Comparison of ENCODE assay signal across 8 cellular contexts in genomic region chr2:102753563-102754159, GRCh38. TPM values are rescaled to one million over a fixed set of nuclear protein-coding genes. Genes with fewer than 3 reads are reported as not detected.
DNase-seq lines count a peak whose midpoint lies in the region; ATAC-seq and TF ChIP-seq lines count a peak whose summit lies in the region.

No MANE protein-coding gene starts in this region.

- POLR2A ChIA-PET in HEK293T (lab: Yijun Ruan, JAX) = interaction anchor here (2.3 kb wide), 1 partner anchor 17 kb away, joined by 9 read pairs; a partner anchor contains a TSS

- DNase-seq in activated CD4-positive, alpha-beta T cell treated with anti-CD3 and anti-CD28 coated beads for 48 hours = peak; percentile 24
- DNase-seq in activated CD4-positive, alpha-beta T cell treated with anti-CD3 and anti-CD28 coated beads for 1 hour = no peak
- DNase-seq in HEK293T (ENCODE audit: extremely low spot score) = peak; percentile 32
- DNase-seq in NCI-H2227 treated with DMSO at 0.1 percent for 48 hours (lab: John Stamatoyannopoulos, UW) = peak; percentile 50
- peak; percentile 44 for DNase-seq in activated naive CD4-positive, alpha-beta T cell treated with anti-CD3 and anti-CD28 coated beads, Interleukin-2, amount 10 ng/mL, durations not matched to agents 7 days and 5 days
- DNase-seq in left ventricle myocardium superior = no peak
- peak; percentile 22 to 36 for DNase-seq in stimulated activated CD4-positive, alpha-beta T cell treated with anti-CD3 and anti-CD28 coated beads, Interleukin-2, amount 100 ng/mL, for 24 hours

- no peak overlapping the region for H3K27ac Mint-ChIP-seq in activated naive CD4-positive, alpha-beta T cell treated with anti-CD3 and anti-CD28 coated beads, Interleukin-2, amount 10 ng/mL, durations not matched to agents 7 days and 5 days

- no peaks in the 10 kb centered on the region for H3K9me3 Mint-ChIP-seq in activated naive CD4-positive, alpha-beta T cell treated with anti-CD3 and anti-CD28 coated beads, Interleukin-2, amount 10 ng/mL, durations not matched to agents 7 days and 5 days

- no peaks in the 10 kb centered on the region for H3K27me3 Mint-ChIP-seq in activated naive CD4-positive, alpha-beta T cell treated with anti-CD3 and anti-CD28 coated beads, Interleukin-2, amount 10 ng/mL, durations not matched to agents 7 days and 5 days

- H3K4me3 Mint-ChIP-seq in activated naive CD4-positive, alpha-beta T cell treated with anti-CD3 and anti-CD28 coated beads, Interleukin-2, amount 10 ng/mL, durations not matched to agents 7 days and 5 days = no peak overlapping the region

- H3K36me3 Mint-ChIP-seq in activated naive CD4-positive, alpha-beta T cell treated with anti-CD3 and anti-CD28 coated beads, Interleukin-2, amount 10 ng/mL, durations not matched to agents 7 days and 5 days = no peaks in the 10 kb centered on the region

- no peak for TF ChIP-seq POLR2A in GM18505 (IDR thresholded peaks at IDR 0.05; ENCODE audit: borderline replicate concordance, extremely low read depth, insufficient read depth, insufficient read length)

- intact Hi-C loops in left ventricle myocardium superior (cut with micrococcal nuclease) = no loop called here

- CTCF ChIA-PET in HEK293T (lab: Yijun Ruan, JAX) = interaction anchor here (0.6 to 4.0 kb wide), 15 partner anchors 9 to 63 kb away, joined by 3 to 27 read pairs (median 5); partner anchors contain the start of gene TMEM182
- CTCF ChIA-PET in activated naive CD4-positive, alpha-beta T cell treated with anti-CD3 and anti-CD28 coated beads, Interleukin-2, amount 10 ng/mL, durations not matched to agents 7 days and 5 days (lab: Charles Lee) = interaction anchor here (0.6 to 6.4 kb wide), 15 partner anchors 9 to 283 kb away, joined by 3 to 118 read pairs (median 4); partner anchors contain the start of gene TMEM182

- peak; percentile 60 for ATAC-seq in left ventricle myocardium superior
- ATAC-seq in GM18505 (IDR thresholded peaks at IDR 0.05; ENCODE audit: unreplicated experiment) = no peak

- H3K4me1 Mint-ChIP-seq in activated naive CD4-positive, alpha-beta T cell treated with anti-CD3 and anti-CD28 coated beads, Interleukin-2, amount 10 ng/mL, durations not matched to agents 7 days and 5 days = no peaks in the 10 kb centered on the region

TF ChIP-seq in HEK293T, 16 proteins besides CTCF, POLR2A, EP300 and RAD21:
- TF ChIP-seq FOXA1 (IDR thresholded peaks at IDR 0.05) (no peak), BHLHE40 (IDR thresholded peaks at IDR 0.05; ENCODE audit: borderline replicate concordance) (no peak), NFRKB (IDR thresholded peaks at IDR 0.05) (no peak), ARNT (IDR thresholded peaks at IDR 0.05) (no peak), FOXM1 (IDR thresholded peaks at IDR 0.05; ENCODE audit: borderline replicate concordance) (no peak), HDGF (IDR thresholded peaks at IDR 0.05; ENCODE audit: borderline replicate concordance) (no peak), SP1 (IDR thresholded peaks at IDR 0.05) (no peak), PKNOX1 (IDR thresholded peaks at IDR 0.05) (no peak), LEF1 (IDR thresholded peaks at IDR 0.05; ENCODE audit: borderline replicate concordance) (no peak), L3MBTL2 (conservative IDR thresholded peaks at IDR 0.05) (no peak), SUZ12 (IDR thresholded peaks at IDR 0.05) (no peak), CTBP1 (IDR thresholded peaks at IDR 0.05; ENCODE audit: borderline replicate concordance) (no peak), TARDBP (IDR thresholded peaks at IDR 0.05) (no peak), FOXK2 (IDR thresholded peaks at IDR 0.05) (no peak), ELF4 (IDR thresholded peaks at IDR 0.05) (no peak), ZNF384 (IDR thresholded peaks at IDR 0.05) (no peak)

RNA-seq across cellular contexts. Expression of gene TMEM182, which starts 8.2 kb away (rescaled TPM):
- total RNA-seq in left ventricle myocardium superior = 176 TPM

Comparison
In these comparisons a context has a peak if more than half of its experiments do, and no peak if none do; other contexts are left out.
1. DNase-seq: peak in activated CD4-positive, alpha-beta T cell treated with anti-CD3 and anti-CD28 coated beads for 48 hours (single experiment), HEK293T (single experiment), NCI-H2227 treated with DMSO at 0.1 percent for 48 hours (single experiment), activated naive CD4-positive, alpha-beta T cell treated with anti-CD3 and anti-CD28 coated beads, Interleukin-2, amount 10 ng/mL, durations not matched to agents 7 days and 5 days (single experiment) and stimulated activated CD4-positive, alpha-beta T cell treated with anti-CD3 and anti-CD28 coated beads, Interleukin-2, amount 100 ng/mL, for 24 hours (2 of 2); none in activated CD4-positive, alpha-beta T cell treated with anti-CD3 and anti-CD28 coated beads for 1 hour (single experiment) and left ventricle myocardium superior (single experiment).